In genomic region chr5:139100825-139101224, GRCh38 we compare ENCODE assay signal across 14 cellular contexts.
DNase-seq lines count a peak whose midpoint lies in the region; ATAC-seq and TF ChIP-seq lines count a peak whose summit lies in the region.
"Had no signal": no experiment of that assay in that cellular context is flagged by ENCODE, and none has a peak within 500 bp of the region (broad histone marks: within the 10 kb centered on the region; RNA-seq: fewer than 3 reads in every experiment).

No MANE protein-coding gene starts in this region.

- no peaks in the 10 kb centered on the region for H3K36me3 ChIP-seq in adipocyte (ENCODE audit: control insufficient read depth, insufficient read depth, low read length, severe bottlenecking)

- no peak overlapping the region for H3K27ac ChIP-seq in foreskin keratinocyte
- H3K27ac ChIP-seq: testis had no signal

- DNase-seq in DMS53 treated with DMSO at 0.1 percent for 48 hours (lab: John Stamatoyannopoulos, UW; ENCODE audit: unreplicated experiment) (peak; percentile 84), HS-27A (ENCODE audit: low read depth) (peak; percentile 7), adipocyte (ENCODE audit: low read depth) (peak; percentile 65), foreskin keratinocyte (peak; percentile 38 to 67), cerebellum (ENCODE audit: low spot score) (no peak)
- DNase-seq: aorta; CD4-positive, alpha-beta memory T cell; NCI-H2107; testis had no signal

- no peak overlapping the region for H3K9ac ChIP-seq in adipocyte (ENCODE audit: low read length)

- H3K27me3 ChIP-seq in adipocyte (replicated peaks; ENCODE audit: control insufficient read depth, insufficient read depth, low read length) (no peaks in the 10 kb centered on the region), foreskin keratinocyte (no peaks in the 10 kb centered on the region)
- H3K27me3 ChIP-seq: testis had no signal

- no peak overlapping the region for H3K4me3 ChIP-seq in adipocyte (ENCODE audit: low read length)
- H3K4me3 ChIP-seq: GM23338, testis had no signal

- H3K9me3 ChIP-seq in adipocyte (ENCODE audit: control insufficient read depth, low read length): no peaks in the 10 kb centered on the region
- H3K9me3 ChIP-seq: testis had no signal

- H3K4me1 ChIP-seq in adipocyte (ENCODE audit: control insufficient read depth, insufficient read depth, low read length) (peaks cover 16% of the 10 kb centered on the region), foreskin keratinocyte (peaks cover 11% of the 10 kb centered on the region)

- peak; percentile 76 for ATAC-seq in foreskin keratinocyte
- ATAC-seq in HG03045 (IDR thresholded peaks at IDR 0.05; ENCODE audit: unreplicated experiment): no peak
- no peak for ATAC-seq in HG02938 (IDR thresholded peaks at IDR 0.05; ENCODE audit: unreplicated experiment)
- no peak for ATAC-seq in HG03095 (IDR thresholded peaks at IDR 0.05; ENCODE audit: unreplicated experiment)
- ATAC-seq: GM23338, Panc1 had no signal

- no peak for TF ChIP-seq CTCF in foreskin keratinocyte (conservative IDR thresholded peaks at IDR 0.05)
